ENCODE assay signal across 25 cellular contexts in genomic region chr6:43205849-43206248, GRCh38. TPM values are rescaled to one million over a fixed set of nuclear protein-coding genes. Genes with fewer than 3 reads are reported as not detected.
DNase-seq lines count a peak whose midpoint lies in the region; ATAC-seq and TF ChIP-seq lines count a peak whose summit lies in the region.
"Had no signal": no experiment of that assay in that cellular context is flagged by ENCODE, and none has a peak within 500 bp of the region (broad histone marks: within the 10 kb centered on the region; RNA-seq: fewer than 3 reads in every experiment).

No MANE protein-coding gene starts in this region.

- no peak overlapping the region for H3K4me3 Mint-ChIP-seq in T-helper 1 cell treated with Interleukin-12 subunit alpha and Interleukin-12 subunit beta and Interleukin-4 antibody, amounts not matched to agents 30 μg/mL and 1 μg/mL, for 36 hours
- H3K4me3 Mint-ChIP-seq in chondrocyte (ENCODE audit: unreplicated experiment): no peak overlapping the region
- H3K4me3 Mint-ChIP-seq: CD4-positive, alpha-beta memory T cell had no signal

- no peak overlapping the region for H2AFZ ChIP-seq in osteoblast (ENCODE audit: low read length)
- H2AFZ ChIP-seq: GM23248 had no signal

- intact Hi-C loops in Right ventricle myocardium inferior (cut with DNase I): no loop called here

- no peaks in the 10 kb centered on the region for H3K27me3 ChIP-seq in osteoblast (ENCODE audit: insufficient read depth, low read length)
- H3K27me3 ChIP-seq: BLaER1, Peyer's patch had no signal

- no peaks in the 10 kb centered on the region for H3K4me1 ChIP-seq in osteoblast (ENCODE audit: insufficient read depth, low read length)
- H3K4me1 ChIP-seq: BLaER1, Caco-2, HAP-1, Peyer's patch had no signal

- no peak overlapping the region for H3K4me3 ChIP-seq in osteoblast (ENCODE audit: insufficient read depth, low read length)
- H3K4me3 ChIP-seq: BLaER1, GM23248, HAP-1, Peyer's patch had no signal

- H3K4me2 ChIP-seq in osteoblast (ENCODE audit: insufficient read depth, low read length): no peak overlapping the region
- H3K4me2 ChIP-seq: BLaER1 had no signal

- no peaks in the 10 kb centered on the region for H4K20me1 ChIP-seq in osteoblast (ENCODE audit: insufficient read depth, low read length)
- H4K20me1 ChIP-seq: BLaER1 had no signal

- TF ChIP-seq CTCF in RWPE1 (conservative IDR thresholded peaks at IDR 0.05; ENCODE audit: low read depth) (no peak), chondrocyte (IDR thresholded peaks at IDR 0.05) (no peak), osteoblast (IDR thresholded peaks at IDR 0.05; ENCODE audit: extremely low read depth, low read depth, low read length) (no peak)

- no peaks in the 10 kb centered on the region for H3K27me3 Mint-ChIP-seq in T-helper 1 cell treated with Interleukin-12 subunit alpha and Interleukin-12 subunit beta and Interleukin-4 antibody, amounts not matched to agents 30 μg/mL and 1 μg/mL, for 36 hours (ENCODE audit: low read depth)
- H3K27me3 Mint-ChIP-seq in chondrocyte (ENCODE audit: low read depth): no peaks in the 10 kb centered on the region
- H3K27me3 Mint-ChIP-seq: CD4-positive, alpha-beta memory T cell had no signal

- POLR2A ChIA-PET in RWPE1 (lab: Yijun Ruan, JAX; ENCODE audit: low non-redundant PET): interaction anchor here (0.7 kb wide), 1 partner anchor 14 kb away, joined by 6 read pairs; no protein-coding TSS in a partner anchor

- H3K9me3 ChIP-seq in osteoblast (ENCODE audit: low read depth, low read length): no peaks in the 10 kb centered on the region
- H3K9me3 ChIP-seq: BLaER1, Caco-2, HAP-1, Peyer's patch had no signal

- ATAC-seq in Right ventricle myocardium inferior (no peak), HG02884 (IDR thresholded peaks at IDR 0.05; ENCODE audit: unreplicated experiment) (no peak), HG03045 (IDR thresholded peaks at IDR 0.05; ENCODE audit: unreplicated experiment) (no peak)

- H3K79me2 ChIP-seq in osteoblast (ENCODE audit: insufficient read depth, low read length): no peaks in the 10 kb centered on the region

- no peaks in the 10 kb centered on the region for H3K4me1 Mint-ChIP-seq in T-helper 1 cell treated with Interleukin-12 subunit alpha and Interleukin-12 subunit beta and Interleukin-4 antibody, amounts not matched to agents 30 μg/mL and 1 μg/mL, for 36 hours (ENCODE audit: low read depth)
- H3K4me1 Mint-ChIP-seq in chondrocyte (ENCODE audit: low read depth): no peaks in the 10 kb centered on the region

- H3K36me3 ChIP-seq in osteoblast (ENCODE audit: insufficient read depth, low read length): peaks cover 23% of the 10 kb centered on the region
- H3K36me3 ChIP-seq: HAP-1 had no signal

- H3K27ac ChIP-seq in RWPE1 (peak overlapping the region; percentile 21; the same call in 1 of the 2 replicates), osteoblast (ENCODE audit: low read depth, low read length) (no peak overlapping the region)
- H3K27ac ChIP-seq: 22Rv1, BLaER1, GM23248, Peyer's patch had no signal

- peak overlapping the region; percentile 19 for H3K27ac Mint-ChIP-seq in T-helper 1 cell treated with Interleukin-12 subunit alpha and Interleukin-12 subunit beta and Interleukin-4 antibody, amounts not matched to agents 30 μg/mL and 1 μg/mL, for 36 hours
- H3K27ac Mint-ChIP-seq in chondrocyte (ENCODE audit: unreplicated experiment): no peak overlapping the region

- peaks cover 19% of the 10 kb centered on the region for H3K36me3 Mint-ChIP-seq in T-helper 1 cell treated with Interleukin-12 subunit alpha and Interleukin-12 subunit beta and Interleukin-4 antibody, amounts not matched to agents 30 μg/mL and 1 μg/mL, for 36 hours (ENCODE audit: low read depth)
- peaks cover 26% of the 10 kb centered on the region for H3K36me3 Mint-ChIP-seq in chondrocyte (ENCODE audit: low read depth)

- H3K9me3 Mint-ChIP-seq in T-helper 1 cell treated with Interleukin-12 subunit alpha and Interleukin-12 subunit beta and Interleukin-4 antibody, amounts not matched to agents 30 μg/mL and 1 μg/mL, for 36 hours: no peaks in the 10 kb centered on the region
- peaks cover 4% of the 10 kb centered on the region for H3K9me3 Mint-ChIP-seq in chondrocyte (ENCODE audit: low read depth)
- H3K9me3 Mint-ChIP-seq: CD4-positive, alpha-beta memory T cell had no signal

- CTCF ChIA-PET in RWPE1 (lab: Yijun Ruan, JAX): no interaction called here

- DNase-seq in T-helper 1 cell (no peak), RWPE1 (ENCODE audit: low spot score) (no peak), chondrocyte (ENCODE audit: low spot score) (peak; percentile 62), osteoblast (ENCODE audit: insufficient read length, low spot score, missing footprints) (peak; percentile 15), Right ventricle myocardium inferior (ENCODE audit: missing footprints) (no peak)
- DNase-seq: ACHN; CD4-positive, alpha-beta memory T cell; GM23248; IMR-90; MV-4-11; NCI-H1105 treated with DMSO at 0.1 percent for 48 hours; NCI-H2029 treated with DMSO at 0.1 percent for 48 hours; NCI-H226; NCI-H524; NCI-H82; Right ventricle myocardium superior had no signal

RNA-seq across cellular contexts. Expression of gene DNPH1, which starts 23.4 kb away (rescaled TPM):
- 22.8 to 34.1 TPM (median 24.5 TPM) in 3 replicates for total RNA-seq in chondrocyte
- 32.9 and 33.3 TPM in 2 replicates for total RNA-seq in osteoblast
- 29.9 TPM for total RNA-seq in Right ventricle myocardium inferior

RNA-seq across cellular contexts. Expression of gene CUL9, which starts 23.9 kb away (rescaled TPM):
- 17.5 to 36.6 TPM (median 19.8 TPM) in 3 replicates for total RNA-seq in chondrocyte
- 34.4 and 34.5 TPM in 2 replicates for total RNA-seq in osteoblast
- total RNA-seq in Right ventricle myocardium inferior: 14.0 TPM

RNA-seq across cellular contexts. Expression of gene SRF, which starts 34.8 kb away (rescaled TPM):
- total RNA-seq in chondrocyte: 42.2 to 43.9 TPM (median 42.7 TPM) in 3 replicates
- 17.7 and 20.6 TPM in 2 replicates for total RNA-seq in osteoblast
- 77.6 TPM for total RNA-seq in Right ventricle myocardium inferior

RNA-seq across cellular contexts. Expression of gene TTBK1, which starts 37.4 kb away (rescaled TPM):
- 0.07 TPM in 1 of 3 replicates, not detected in the others for total RNA-seq in chondrocyte
- total RNA-seq in osteoblast: under 0.01 TPM in 1 of 2 replicates, not detected in the other
- 0.19 TPM for total RNA-seq in Right ventricle myocardium inferior
- total RNA-seq: G401, GM23248, IMR-90 had no signal

Comparison
In these comparisons a context has a peak if more than half of its experiments do, and no peak if none do; other contexts are left out.
1. DNase-seq: peak in chondrocyte (single experiment) and osteoblast (single experiment); none in T-helper 1 cell (0 of 5), RWPE1 (single experiment) and Right ventricle myocardium inferior (single experiment).